8 cellular contexts compared by ENCODE assay signal in genomic region chr2:134119117-134119671, GRCh38.
DNase-seq lines count a peak whose midpoint lies in the region; ATAC-seq, FAIRE-seq and TF ChIP-seq lines count a peak whose summit lies in the region.

No MANE protein-coding gene starts in this region.

- DNase-seq in left ventricle myocardium inferior (no peak), Right ventricle myocardium superior (no peak), keratinocyte (ENCODE audit: low read depth, low spot score) (no peak), tibial nerve (ENCODE audit: low spot score in 2 of 2) (no peak), foreskin keratinocyte (no peak)
- no peak for DNase-seq in activated CD8-positive, alpha-beta T cell treated with anti-CD3 and anti-CD28 coated beads for 36 hours
- no peak for DNase-seq in effector CD8-positive, alpha-beta T cell (lab: John Stamatoyannopoulos, UW)

- H3K27ac ChIP-seq in left ventricle myocardium inferior (replicated peaks) (peak overlapping the region; percentile 96), keratinocyte (ENCODE audit: control insufficient read depth, insufficient read depth, low read length) (peak overlapping the region; percentile 44), tibial nerve (peak overlapping the region; percentile 79 to 94 (median 94)), foreskin keratinocyte (no peak overlapping the region)

- H3K36me3 Mint-ChIP-seq in activated CD8-positive, alpha-beta T cell treated with anti-CD3 and anti-CD28 coated beads for 36 hours (ENCODE audit: low read depth), result no peaks in the 10 kb centered on the region

- CTCF ChIA-PET in activated CD8-positive, alpha-beta T cell treated with anti-CD3 and anti-CD28 coated beads for 36 hours (lab: Charles Lee), result interaction anchor here (0.7 to 8.0 kb wide), 58 partner anchors 9 to 335 kb away, joined by 3 to 114 read pairs (median 4); partner anchors contain the start of gene MGAT5

- H3K4me3 ChIP-seq in left ventricle myocardium inferior (peak overlapping the region; percentile 99), keratinocyte (ENCODE audit: control insufficient read depth in 2 of 3, extremely low read depth in 1 of 3, insufficient read depth in 2 of 3, low read depth in 1 of 3, low read length in 3 of 3) (peak overlapping the region; percentile 69 to 81 (median 78)), tibial nerve (peak overlapping the region; percentile 64 to 95 (median 90))

- dilution Hi-C loops in keratinocyte (cut with MboI; ENCODE audit: extremely low pct_ligation_motif_present, low sequenced_read_pairs), result no loop called here

- no peak for TF ChIP-seq POLR2A in tibial nerve (IDR thresholded peaks at IDR 0.05)

- H3K4me1 Mint-ChIP-seq in activated CD8-positive, alpha-beta T cell treated with anti-CD3 and anti-CD28 coated beads for 36 hours (ENCODE audit: low read depth), result peaks cover 39% of the 10 kb centered on the region

- no peak for ATAC-seq in Right ventricle myocardium superior (ENCODE audit: poor library complexity)
- peak; percentile 4 for ATAC-seq in HG03108 (IDR thresholded peaks at IDR 0.05; ENCODE audit: unreplicated experiment)
- ATAC-seq in activated CD8-positive, alpha-beta T cell treated with anti-CD3 and anti-CD28 coated beads for 36 hours, result peak; percentile 14
- ATAC-seq in foreskin keratinocyte, result no peak

- TF ChIP-seq EP300 in tibial nerve (IDR thresholded peaks at IDR 0.05), result no peak

- H3K9me1 ChIP-seq in keratinocyte (ENCODE audit: control insufficient read depth, extremely low read depth, insufficient read depth, low read length), result peaks cover 4% of the 10 kb centered on the region

- TF ChIP-seq CTCF in left ventricle myocardium inferior (IDR thresholded peaks at IDR 0.05; ENCODE audit: borderline replicate concordance) (no peak), keratinocyte (optimal IDR thresholded peaks at IDR 0.05 in 1 of 3, IDR thresholded peaks at IDR 0.05 in 1 of 3, conservative IDR thresholded peaks at IDR 0.05 in 1 of 3; ENCODE audit: extremely low read depth in 1 of 3, insufficient read depth in 2 of 3, low read length in 3 of 3) (no peak), tibial nerve (IDR thresholded peaks at IDR 0.05) (no peak), foreskin keratinocyte (conservative IDR thresholded peaks at IDR 0.05) (no peak)
- TF ChIP-seq CTCF in activated CD8-positive, alpha-beta T cell treated with anti-CD3 and anti-CD28 coated beads for 36 hours (IDR thresholded peaks at IDR 0.05), result no peak

- peak overlapping the region; percentile 97 for H3K27ac Mint-ChIP-seq in activated CD8-positive, alpha-beta T cell treated with anti-CD3 and anti-CD28 coated beads for 36 hours

- peaks cover 62% of the 10 kb centered on the region for H3K4me1 ChIP-seq in left ventricle myocardium inferior
- peaks cover 23% of the 10 kb centered on the region for H3K4me1 ChIP-seq in keratinocyte (ENCODE audit: control insufficient read depth, extremely low read depth, insufficient read depth, low read length)
- H3K4me1 ChIP-seq in tibial nerve, result peaks cover 0 to 48% (median 27%) of the 10 kb centered on the region in 4 donors
- H3K4me1 ChIP-seq in foreskin keratinocyte, result peaks cover 11% of the 10 kb centered on the region

- no peak for FAIRE-seq in keratinocyte (lab: Jason Lieb, UNC)

- peak overlapping the region; percentile 93 for H3K4me2 ChIP-seq in keratinocyte (ENCODE audit: control insufficient read depth, extremely low read depth, insufficient read depth, low read depth, low read length)

- H3K27me3 ChIP-seq in left ventricle myocardium inferior (ENCODE audit: low read depth) (no peaks in the 10 kb centered on the region), keratinocyte (ENCODE audit: control insufficient read depth, extremely low read depth, insufficient read depth, low read length) (no peaks in the 10 kb centered on the region), tibial nerve (no peaks in the 10 kb centered on the region), foreskin keratinocyte (peaks cover 2% of the 10 kb centered on the region)

- POLR2A ChIA-PET in activated CD8-positive, alpha-beta T cell treated with anti-CD3 and anti-CD28 coated beads for 36 hours (lab: Charles Lee), result interaction anchor here (0.7 to 3.9 kb wide), 11 partner anchors 88 to 293 kb away, joined by 3 to 28 read pairs (median 5); no protein-coding TSS in a partner anchor

- H2AFZ ChIP-seq in keratinocyte (ENCODE audit: control insufficient read depth, low read length), result peak overlapping the region; percentile 84

- H4K20me1 ChIP-seq in keratinocyte (ENCODE audit: control insufficient read depth, extremely low read depth, insufficient read depth, low read length), result peaks cover 11% of the 10 kb centered on the region

- H3K27me3 Mint-ChIP-seq in activated CD8-positive, alpha-beta T cell treated with anti-CD3 and anti-CD28 coated beads for 36 hours, result peaks cover 2% of the 10 kb centered on the region

- H3K9me3 Mint-ChIP-seq in activated CD8-positive, alpha-beta T cell treated with anti-CD3 and anti-CD28 coated beads for 36 hours, result no peaks in the 10 kb centered on the region

- H3K4me3 Mint-ChIP-seq in activated CD8-positive, alpha-beta T cell treated with anti-CD3 and anti-CD28 coated beads for 36 hours, result peak overlapping the region; percentile 94

- intact Hi-C loops in left ventricle myocardium inferior (cut with micrococcal nuclease) (loop anchor here (2.0 to 10.0 kb wide), 3 partner anchors 88 to 292 kb away; no protein-coding TSS in a partner anchor), Right ventricle myocardium superior (cut with DNase I) (loop anchor here (5.0 kb wide), 2 partner anchors 232 to 293 kb away; no protein-coding TSS in a partner anchor)
- intact Hi-C loops in activated CD8-positive, alpha-beta T cell treated with anti-CD3 and anti-CD28 coated beads for 36 hours (cut with micrococcal nuclease), result loop anchor here (2.0 to 5.0 kb wide), 4 partner anchors 50 to 294 kb away; no protein-coding TSS in a partner anchor

- H3K9me3 ChIP-seq in left ventricle myocardium inferior (replicated peaks) (no peaks in the 10 kb centered on the region), keratinocyte (ENCODE audit: control insufficient read depth, low read depth, low read length) (no peaks in the 10 kb centered on the region), tibial nerve (no peaks in the 10 kb centered on the region)

- H3K9ac ChIP-seq in keratinocyte (ENCODE audit: control insufficient read depth, extremely low read depth, insufficient read depth, low read length), result peak overlapping the region; percentile 73

- peaks cover 31% of the 10 kb centered on the region for H3K79me2 ChIP-seq in keratinocyte (ENCODE audit: control insufficient read depth, insufficient read depth, low read length)

- H3K36me3 ChIP-seq in left ventricle myocardium inferior (no peaks in the 10 kb centered on the region), keratinocyte (ENCODE audit: control insufficient read depth in 2 of 2, extremely low read depth in 1 of 2, insufficient read depth in 2 of 2, low read length in 2 of 2) (no peaks in the 10 kb centered on the region), tibial nerve (no peaks in the 10 kb centered on the region)

- WGBS in tibial nerve, 2 donors, result 18 to 20% methylated on average over 8 of the region's 8 CpGs

Comparison
In these comparisons a context has a peak if more than half of its experiments do, and no peak if none do; other contexts are left out.
1. ATAC-seq: peak in HG03108 (single experiment) and activated CD8-positive, alpha-beta T cell treated with anti-CD3 and anti-CD28 coated beads for 36 hours (single experiment); none in Right ventricle myocardium superior (single experiment) and foreskin keratinocyte (single experiment).
2. Peak in every context shown above with its lines, with median percentiles within 50 percentile points of each other: H3K4me3 ChIP-seq.